Comparison of ENCODE assay signal across 29 cellular contexts in the genomic region with DNA sequence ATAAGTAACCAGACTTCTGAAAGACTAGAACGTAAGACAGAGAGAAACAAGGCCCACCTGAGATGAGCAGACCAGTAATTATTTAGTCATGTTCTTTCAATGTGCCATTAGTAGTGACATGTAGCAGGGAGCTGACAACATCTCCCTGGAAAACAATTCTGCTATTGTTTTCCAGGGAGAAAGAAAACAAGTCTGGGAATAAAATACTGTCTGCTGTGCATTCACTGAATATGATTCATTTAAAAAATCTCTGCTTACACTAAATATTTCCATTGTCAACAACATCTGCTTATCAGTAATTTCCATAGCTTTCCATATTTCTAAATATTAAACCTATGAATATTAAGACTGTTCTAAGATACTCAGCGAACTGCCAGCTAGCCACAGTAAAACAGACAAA.
A peak's percentile ranks its signal among the peaks of the same experiment; 100 is the strongest.
DNase-seq lines count a peak whose midpoint lies in the region; ATAC-seq and TF ChIP-seq lines count a peak whose summit lies in the region.
"Had no signal": no experiment of that assay in that cellular context is flagged by ENCODE, and none has a peak within 500 bp of the region (broad histone marks: within the 10 kb centered on the region; RNA-seq: fewer than 3 reads in every experiment).

No MANE protein-coding gene starts in this region.

- peak; percentile 9 for DNase-seq in COLO829 (ENCODE audit: low spot score)
- peak; percentile 10 for DNase-seq in RPMI7951 (ENCODE audit: low read depth)
- no peak for DNase-seq in dorsolateral prefrontal cortex
- DNase-seq in midbrain (lab: John Stamatoyannopoulos, UW): peak; percentile 22
- DNase-seq in effector memory CD4-positive, alpha-beta T cell: no peak
- DNase-seq in CD4-positive, alpha-beta T cell: no peak
- no peak for DNase-seq in anterior cingulate cortex (lab: John Stamatoyannopoulos, UW)
- DNase-seq: activated CD4-positive, alpha-beta T cell treated with anti-CD3 and anti-CD28 coated beads, Interleukin-2, amount 10 ng/mL, durations not matched to agents 24 days and 14 days; CD4-positive, CD25-positive, alpha-beta regulatory T cell; cortex of kidney; gastrocnemius medialis; NCI-H1417; NCI-H2029 treated with DMSO at 0.1 percent for 48 hours; NCI-H524 treated with DMSO at 0.1 percent for 48 hours; posterior cingulate gyrus; right cardiac atrium; Right ventricle myocardium superior; stimulated activated CD8-positive, alpha-beta memory T cell treated with anti-CD3 and anti-CD28 coated beads, Interleukin-4, amount 100 ng/mL, for 48 hours; SW 1271; T-helper 9 cell; thyroid gland had no signal

- H3K27me3 Mint-ChIP-seq in CD4-positive, alpha-beta T cell: peaks cover 26% of the 10 kb centered on the region

- no peaks in the 10 kb centered on the region for H3K9me3 ChIP-seq in effector memory CD4-positive, alpha-beta T cell (ENCODE audit: control insufficient read depth, low read length)
- H3K9me3 ChIP-seq in CD4-positive, alpha-beta T cell (ENCODE audit: control insufficient read depth, low read length): no peaks in the 10 kb centered on the region
- H3K9me3 ChIP-seq: gastrocnemius medialis, thyroid gland had no signal

- intact Hi-C loops in dorsolateral prefrontal cortex (cut with DNase I): no loop called here
- intact Hi-C loops in CD4-positive, alpha-beta T cell (cut with DNase I, micrococcal nuclease): no loop called here

- peak overlapping the region in 2 of 59 donors; percentile 13 to 28 for H3K4me3 ChIP-seq in dorsolateral prefrontal cortex
- no peak overlapping the region for H3K4me3 ChIP-seq in effector memory CD4-positive, alpha-beta T cell (ENCODE audit: insufficient read depth, low read depth, low read length, poor library complexity, severe bottlenecking)
- H3K4me3 ChIP-seq: ascending aorta, cardiac muscle cell, esophagus muscularis mucosa, gastrocnemius medialis, thyroid gland had no signal

- no peak for TF ChIP-seq CTCF in dorsolateral prefrontal cortex (IDR thresholded peaks at IDR 0.05 in 54 of 56, conservative IDR thresholded peaks at IDR 0.05 in 2 of 56; ENCODE audit: low read depth in 1 of 56, partially characterized antibody in 56 of 56)
- TF ChIP-seq CTCF in CD4-positive, alpha-beta T cell (IDR thresholded peaks at IDR 0.05): no peak

- H3K4me3 Mint-ChIP-seq in CD4-positive, alpha-beta T cell: no peak overlapping the region
- H3K4me3 Mint-ChIP-seq: activated CD4-positive, alpha-beta T cell treated with anti-CD3 and anti-CD28 coated beads, Interleukin-2, amount 10 ng/mL, durations not matched to agents 24 days and 14 days; activated naive CD4-positive, alpha-beta T cell treated with anti-CD3 and anti-CD28 coated beads, Interleukin-2, amount 50 U/mL, for 24 hours; CD4-positive, CD25-positive, alpha-beta regulatory T cell; stimulated activated naive CD8-positive, alpha-beta T cell treated with anti-CD3 and anti-CD28 coated beads, Interleukin-15, Interleukin-2, amounts not matched to agents 100 ng/mL and 50 ng/mL, for 24 hours; WTC11 had no signal

- H3K27ac ChIP-seq in dorsolateral prefrontal cortex: peak overlapping the region in 49 of 59 donors; percentile 0 to 88 (median 64)
- H3K27ac ChIP-seq in effector memory CD4-positive, alpha-beta T cell (ENCODE audit: insufficient read depth, low read length, poor library complexity, severe bottlenecking): no peak overlapping the region
- no peak overlapping the region for H3K27ac ChIP-seq in CD4-positive, alpha-beta T cell (ENCODE audit: low read depth, low read length)
- H3K27ac ChIP-seq: ascending aorta, cardiac muscle cell, esophagus muscularis mucosa, gastrocnemius medialis, HL-60, thyroid gland had no signal

- no peak overlapping the region for H3K27ac Mint-ChIP-seq in CD4-positive, alpha-beta T cell
- H3K27ac Mint-ChIP-seq: activated CD4-positive, alpha-beta T cell treated with anti-CD3 and anti-CD28 coated beads, Interleukin-2, amount 10 ng/mL, durations not matched to agents 24 days and 14 days; activated naive CD4-positive, alpha-beta T cell treated with anti-CD3 and anti-CD28 coated beads, Interleukin-2, amount 50 U/mL, for 24 hours; CD4-positive, CD25-positive, alpha-beta regulatory T cell; stimulated activated naive CD8-positive, alpha-beta T cell treated with anti-CD3 and anti-CD28 coated beads, Interleukin-15, Interleukin-2, amounts not matched to agents 100 ng/mL and 50 ng/mL, for 24 hours; WTC11 had no signal

- H3K4me1 Mint-ChIP-seq in CD4-positive, alpha-beta T cell (ENCODE audit: low read depth): no peaks in the 10 kb centered on the region
- H3K4me1 Mint-ChIP-seq: activated CD4-positive, alpha-beta T cell treated with anti-CD3 and anti-CD28 coated beads, Interleukin-2, amount 10 ng/mL, durations not matched to agents 24 days and 14 days; activated naive CD4-positive, alpha-beta T cell treated with anti-CD3 and anti-CD28 coated beads, Interleukin-2, amount 50 U/mL, for 24 hours; CD4-positive, CD25-positive, alpha-beta regulatory T cell had no signal

- no peaks in the 10 kb centered on the region for H3K4me1 ChIP-seq in effector memory CD4-positive, alpha-beta T cell (ENCODE audit: control insufficient read depth, insufficient read depth, low read length, poor library complexity, severe bottlenecking)
- H3K4me1 ChIP-seq: ascending aorta, gastrocnemius medialis, thyroid gland had no signal

- no peak for ATAC-seq in HG02678 (IDR thresholded peaks at IDR 0.05; ENCODE audit: unreplicated experiment)
- ATAC-seq in CD4-positive, alpha-beta T cell (ENCODE audit: poor library complexity): no peak
- ATAC-seq: gastrocnemius medialis, right cardiac atrium, WTC11 had no signal

- no peaks in the 10 kb centered on the region for H3K36me3 ChIP-seq in effector memory CD4-positive, alpha-beta T cell (ENCODE audit: control insufficient read depth, insufficient read depth, low read length)
- H3K36me3 ChIP-seq: ascending aorta, cardiac muscle cell, esophagus muscularis mucosa, gastrocnemius medialis, thyroid gland had no signal

- peaks cover 6% of the 10 kb centered on the region for H3K9me3 Mint-ChIP-seq in CD4-positive, alpha-beta T cell
- H3K9me3 Mint-ChIP-seq: activated CD4-positive, alpha-beta T cell treated with anti-CD3 and anti-CD28 coated beads, Interleukin-2, amount 10 ng/mL, durations not matched to agents 24 days and 14 days; activated naive CD4-positive, alpha-beta T cell treated with anti-CD3 and anti-CD28 coated beads, Interleukin-2, amount 50 U/mL, for 24 hours; stimulated activated naive CD8-positive, alpha-beta T cell treated with anti-CD3 and anti-CD28 coated beads, Interleukin-15, Interleukin-2, amounts not matched to agents 100 ng/mL and 50 ng/mL, for 24 hours had no signal

- POLR2A ChIA-PET in CD4-positive, alpha-beta T cell (lab: Charles Lee): no interaction called here

- H3K27me3 ChIP-seq in dorsolateral prefrontal cortex: no peaks in the 10 kb centered on the region
- H3K27me3 ChIP-seq in effector memory CD4-positive, alpha-beta T cell (replicated peaks; ENCODE audit: control insufficient read depth, insufficient read depth, low read length, poor library complexity, severe bottlenecking): no peaks in the 10 kb centered on the region
- H3K27me3 ChIP-seq in CD4-positive, alpha-beta T cell (ENCODE audit: control insufficient read depth, insufficient read depth, low read length): no peaks in the 10 kb centered on the region
- H3K27me3 ChIP-seq: ascending aorta, cardiac muscle cell, esophagus muscularis mucosa, gastrocnemius medialis, thyroid gland had no signal

- CTCF ChIA-PET in CD4-positive, alpha-beta T cell (lab: Charles Lee): no interaction called here

- no peaks in the 10 kb centered on the region for H3K36me3 Mint-ChIP-seq in CD4-positive, alpha-beta T cell (ENCODE audit: low read depth)
- H3K36me3 Mint-ChIP-seq: activated naive CD4-positive, alpha-beta T cell treated with anti-CD3 and anti-CD28 coated beads, Interleukin-2, amount 50 U/mL, for 24 hours; CD4-positive, CD25-positive, alpha-beta regulatory T cell had no signal

Comparison
In these comparisons a context has a peak if more than half of its experiments do, and no peak if none do; other contexts are left out.
1. DNase-seq: peak in COLO829 (single experiment), RPMI7951 (single experiment) and midbrain (single experiment); none in dorsolateral prefrontal cortex (0 of 10), effector memory CD4-positive, alpha-beta T cell (0 of 3), CD4-positive, alpha-beta T cell (0 of 10) and anterior cingulate cortex (0 of 58).
2. H3K27ac ChIP-seq: peak in dorsolateral prefrontal cortex (49 of 59); none in effector memory CD4-positive, alpha-beta T cell (single experiment) and CD4-positive, alpha-beta T cell (single experiment).